Comparison of ENCODE assay signal across 1 cellular context in genomic region chr1:46718727-46719622, GRCh38.
TF ChIP-seq lines count a peak whose summit lies in the region.

TSS of gene EFCAB14 (minus strand) at chr1:46719114. CDS start at chr1:46718087, 1,027 bp downstream.

TF ChIP-seq in HepG2, 621 proteins besides CTCF, POLR2A, EP300 and RAD21 (continued from another document and continues in another):
- TF ChIP-seq ZNF781 (CRISPR knock-in tag; IDR thresholded peaks at IDR 0.05; ENCODE audit: borderline replicate concordance, not compliant biosample characterization) (no peak), ZNF7 (CRISPR knock-in tag; IDR thresholded peaks at IDR 0.05) (no peak), ATF7 (IDR thresholded peaks at IDR 0.05) (peak; percentile 94), ATF7 (CRISPR knock-in tag; IDR thresholded peaks at IDR 0.05) (peak; percentile 47; the same call in 1 of the 2 replicates), TBX2 (CRISPR knock-in tag; IDR thresholded peaks at IDR 0.05; ENCODE audit: borderline replicate concordance) (peak; percentile 88), ZNF703 (CRISPR knock-in tag; IDR thresholded peaks at IDR 0.05; ENCODE audit: borderline replicate concordance) (no peak), MXI1 (IDR thresholded peaks at IDR 0.05; ENCODE audit: borderline replicate concordance, low read depth, low read length) (peak; percentile 65; the same call in 1 of the 3 replicates), ZNF333 (CRISPR knock-in tag; IDR thresholded peaks at IDR 0.05; ENCODE audit: borderline replicate concordance) (no peak; the same call in 1 of the 2 replicates), ZBTB10 (CRISPR knock-in tag; IDR thresholded peaks at IDR 0.05; ENCODE audit: borderline replicate concordance) (no peak), ZNF280D (CRISPR knock-in tag; IDR thresholded peaks at IDR 0.05) (no peak), THRA (CRISPR knock-in tag; IDR thresholded peaks at IDR 0.05; ENCODE audit: borderline replicate concordance) (peak; percentile 43; the same call in 1 of the 2 replicates), POGK (CRISPR knock-in tag; conservative IDR thresholded peaks at IDR 0.05) (peak; percentile 67; the same call in 1 of the 2 replicates), HOMEZ (CRISPR knock-in tag; IDR thresholded peaks at IDR 0.05; ENCODE audit: low read depth) (0 out of 2 replicates have a peak, but pooled peaks have one; percentile 31), KLF11 (CRISPR knock-in tag; IDR thresholded peaks at IDR 0.05) (no peak), AKAP8 (CRISPR knock-in tag; IDR thresholded peaks at IDR 0.05) (peak; percentile 79; the same call in 1 of the 2 replicates), EZH2 (conservative IDR thresholded peaks at IDR 0.05; ENCODE audit: low read depth, low read length) (no peak), TRIM22 (IDR thresholded peaks at IDR 0.05) (no peak), SPEN (CRISPR knock-in tag; IDR thresholded peaks at IDR 0.05; ENCODE audit: low read depth) (peak; percentile 80), ZNF451 (CRISPR knock-in tag; IDR thresholded peaks at IDR 0.05) (peak; percentile 52; the same call in 1 of the 2 replicates), MAF1 (CRISPR knock-in tag; IDR thresholded peaks at IDR 0.05; ENCODE audit: borderline replicate concordance) (no peak), ZEB1 (IDR thresholded peaks at IDR 0.05; ENCODE audit: insufficient replicate concordance, low read depth) (peak; percentile 90), CCDC6 (CRISPR knock-in tag; IDR thresholded peaks at IDR 0.05) (peak; percentile 62; the same call in 1 of the 2 replicates), ETV5 (CRISPR knock-in tag; IDR thresholded peaks at IDR 0.05; ENCODE audit: borderline replicate concordance) (peak; percentile 77; the same call in 1 of the 2 replicates), PTBP1 (IDR thresholded peaks at IDR 0.05; ENCODE audit: low read depth, low read length, poor library complexity, severe bottlenecking) (no peak), SRSF4 (IDR thresholded peaks at IDR 0.05; ENCODE audit: low read depth, low read length, poor library complexity, severe bottlenecking) (no peak), ZNF770 (CRISPR knock-in tag; IDR thresholded peaks at IDR 0.05) (no peak)
- TF ChIP-seq, protein P1, sequence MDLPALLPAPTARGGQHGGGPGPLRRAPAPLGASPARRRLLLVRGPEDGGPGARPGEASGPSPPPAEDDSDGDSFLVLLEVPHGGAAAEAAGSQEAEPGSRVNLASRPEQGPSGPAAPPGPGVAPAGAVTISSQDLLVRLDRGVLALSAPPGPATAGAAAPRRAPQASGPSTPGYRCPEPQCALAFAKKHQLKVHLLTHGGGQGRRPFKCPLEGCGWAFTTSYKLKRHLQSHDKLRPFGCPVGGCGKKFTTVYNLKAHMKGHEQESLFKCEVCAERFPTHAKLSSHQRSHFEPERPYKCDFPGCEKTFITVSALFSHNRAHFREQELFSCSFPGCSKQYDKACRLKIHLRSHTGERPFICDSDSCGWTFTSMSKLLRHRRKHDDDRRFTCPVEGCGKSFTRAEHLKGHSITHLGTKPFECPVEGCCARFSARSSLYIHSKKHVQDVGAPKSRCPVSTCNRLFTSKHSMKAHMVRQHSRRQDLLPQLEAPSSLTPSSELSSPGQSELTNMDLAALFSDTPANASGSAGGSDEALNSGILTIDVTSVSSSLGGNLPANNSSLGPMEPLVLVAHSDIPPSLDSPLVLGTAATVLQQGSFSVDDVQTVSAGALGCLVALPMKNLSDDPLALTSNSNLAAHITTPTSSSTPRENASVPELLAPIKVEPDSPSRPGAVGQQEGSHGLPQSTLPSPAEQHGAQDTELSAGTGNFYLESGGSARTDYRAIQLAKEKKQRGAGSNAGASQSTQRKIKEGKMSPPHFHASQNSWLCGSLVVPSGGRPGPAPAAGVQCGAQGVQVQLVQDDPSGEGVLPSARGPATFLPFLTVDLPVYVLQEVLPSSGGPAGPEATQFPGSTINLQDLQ (CRISPR knock-in tag; IDR thresholded peaks at IDR 0.05): no peak
- TF ChIP-seq, protein P2, sequence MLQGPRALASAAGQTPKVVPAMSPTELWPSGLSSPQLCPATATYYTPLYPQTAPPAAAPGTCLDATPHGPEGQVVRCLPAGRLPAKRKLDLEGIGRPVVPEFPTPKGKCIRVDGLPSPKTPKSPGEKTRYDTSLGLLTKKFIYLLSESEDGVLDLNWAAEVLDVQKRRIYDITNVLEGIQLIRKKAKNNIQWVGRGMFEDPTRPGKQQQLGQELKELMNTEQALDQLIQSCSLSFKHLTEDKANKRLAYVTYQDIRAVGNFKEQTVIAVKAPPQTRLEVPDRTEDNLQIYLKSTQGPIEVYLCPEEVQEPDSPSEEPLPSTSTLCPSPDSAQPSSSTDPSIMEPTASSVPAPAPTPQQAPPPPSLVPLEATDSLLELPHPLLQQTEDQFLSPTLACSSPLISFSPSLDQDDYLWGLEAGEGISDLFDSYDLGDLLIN (CRISPR knock-in tag; IDR thresholded peaks at IDR 0.05; ENCODE audit: borderline replicate concordance): peak; percentile 43; the same call in 1 of the 2 replicates
